ENCODE assay signal across 8 cellular contexts in the genomic region with DNA sequence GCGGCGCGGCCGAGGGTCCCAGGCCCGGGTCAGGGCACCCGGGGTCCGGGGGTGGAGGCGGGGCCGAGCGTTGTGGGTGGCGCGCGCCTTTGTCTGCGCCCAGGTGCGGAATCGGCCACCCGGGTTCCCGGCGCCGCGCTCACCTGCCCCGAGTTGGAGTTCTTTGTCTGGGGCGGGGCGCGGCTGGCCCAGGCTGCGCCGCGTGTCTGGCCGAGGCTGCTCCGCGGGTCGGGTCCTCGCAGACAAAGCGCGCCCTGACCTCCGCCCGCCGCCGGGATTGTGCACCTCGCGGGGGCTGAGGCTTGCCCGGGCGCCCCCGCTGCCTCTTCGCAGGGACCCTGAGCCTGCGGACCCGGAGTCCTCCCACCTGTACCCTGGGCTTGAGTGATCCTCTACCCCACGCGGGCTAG.
DNase-seq lines count a peak whose midpoint lies in the region; ATAC-seq and TF ChIP-seq lines count a peak whose summit lies in the region.

No MANE protein-coding gene starts in this region.

- peaks cover 6% of the 10 kb centered on the region for H3K27me3 Mint-ChIP-seq in nephron progenitor cell (ENCODE audit: low read depth, poor library complexity)

- no peak overlapping the region for H3K27ac Mint-ChIP-seq in nephron progenitor cell

- peak; percentile 40 to 42 for DNase-seq in erythroblast (lab: John Stamatoyannopoulos, UW)
- DNase-seq in nephron progenitor cell = peak; percentile 64
- DNase-seq in GDM1 (lab: John Stamatoyannopoulos, UW) = no peak
- DNase-seq in NCI-H1930 (lab: John Stamatoyannopoulos, UW) = no peak

- H3K4me3 Mint-ChIP-seq in nephron progenitor cell = peak overlapping the region; percentile 86

- ATAC-seq in GM18868 (IDR thresholded peaks at IDR 0.05; ENCODE audit: unreplicated experiment) (peak; percentile 21), HG02759 (IDR thresholded peaks at IDR 0.05; ENCODE audit: unreplicated experiment) (no peak)

- no peaks in the 10 kb centered on the region for H3K4me1 ChIP-seq in ACC112 (ENCODE audit: control insufficient read depth, insufficient read depth, low read length, unreplicated experiment)

- no peaks in the 10 kb centered on the region for H3K9me3 ChIP-seq in SU-DHL-6 (ENCODE audit: insufficient read depth, low read length)

- H3K4me2 ChIP-seq in SU-DHL-6 (ENCODE audit: low read depth, low read length, poor library complexity, severe bottlenecking) = peak overlapping the region; percentile 86

- TF ChIP-seq CTCF in SU-DHL-6 (IDR thresholded peaks at IDR 0.05; ENCODE audit: insufficient read depth, low read length, poor library complexity, severe bottlenecking) (no peak), nephron progenitor cell (IDR thresholded peaks at IDR 0.05) (no peak)

- no peak overlapping the region for H3K27ac ChIP-seq in ACC112 (ENCODE audit: low read depth, low read length)
- peak overlapping the region; percentile 61 for H3K27ac ChIP-seq in SU-DHL-6 (ENCODE audit: low read depth, low read length)

- H3K9me2 ChIP-seq in SU-DHL-6 (replicated peaks; ENCODE audit: insufficient read depth, low read length) = no peaks in the 10 kb centered on the region

- H3K4me3 ChIP-seq in ACC112 (ENCODE audit: low read depth, low read length) = peak overlapping the region; percentile 88
- peak overlapping the region; percentile 87 for H3K4me3 ChIP-seq in SU-DHL-6 (ENCODE audit: insufficient read depth, low read length, poor library complexity, severe bottlenecking)

- peaks cover 24% of the 10 kb centered on the region for H3K4me1 Mint-ChIP-seq in nephron progenitor cell

- H3K79me2 ChIP-seq in ACC112 (ENCODE audit: control insufficient read depth, insufficient read depth, low read length, unreplicated experiment) = peaks cover 8% of the 10 kb centered on the region
- peaks cover 24% of the 10 kb centered on the region for H3K79me2 ChIP-seq in SU-DHL-6 (ENCODE audit: insufficient read depth, low read length)

- peaks cover 6% of the 10 kb centered on the region for H3K36me3 Mint-ChIP-seq in nephron progenitor cell (ENCODE audit: low read depth)

- H3K27me3 ChIP-seq in ACC112 (ENCODE audit: insufficient read depth, low read length) (no peaks in the 10 kb centered on the region), SU-DHL-6 (ENCODE audit: low read length) (no peaks in the 10 kb centered on the region)

- H3K9ac ChIP-seq in SU-DHL-6 (ENCODE audit: low read length) = peak overlapping the region; percentile 88

- no peaks in the 10 kb centered on the region for H3K9me3 Mint-ChIP-seq in nephron progenitor cell

- H3K36me3 ChIP-seq in ACC112 (ENCODE audit: insufficient read depth, low read length) (no peaks in the 10 kb centered on the region), SU-DHL-6 (ENCODE audit: low read length) (no peaks in the 10 kb centered on the region)

- no peaks in the 10 kb centered on the region for H4K20me1 ChIP-seq in SU-DHL-6 (ENCODE audit: low read depth, low read length)

- TF ChIP-seq POLR2A in erythroblast (IDR thresholded peaks at IDR 0.05; ENCODE audit: low read length) = no peak

- no peaks in the 10 kb centered on the region for H3F3A ChIP-seq in SU-DHL-6 (ENCODE audit: insufficient read depth)

- H2AFZ ChIP-seq in ACC112 (ENCODE audit: low read length, unreplicated experiment) (no peak overlapping the region), SU-DHL-6 (ENCODE audit: low read depth, low read length, severe bottlenecking) (peak overlapping the region; percentile 74)

Comparison
In these comparisons a context has a peak if more than half of its experiments do, and no peak if none do; other contexts are left out.
1. DNase-seq: peak in erythroblast (2 of 2) and nephron progenitor cell (single experiment); none in GDM1 (single experiment) and NCI-H1930 (0 of 2).